1 cellular context compared by ENCODE assay signal in the genomic region with DNA sequence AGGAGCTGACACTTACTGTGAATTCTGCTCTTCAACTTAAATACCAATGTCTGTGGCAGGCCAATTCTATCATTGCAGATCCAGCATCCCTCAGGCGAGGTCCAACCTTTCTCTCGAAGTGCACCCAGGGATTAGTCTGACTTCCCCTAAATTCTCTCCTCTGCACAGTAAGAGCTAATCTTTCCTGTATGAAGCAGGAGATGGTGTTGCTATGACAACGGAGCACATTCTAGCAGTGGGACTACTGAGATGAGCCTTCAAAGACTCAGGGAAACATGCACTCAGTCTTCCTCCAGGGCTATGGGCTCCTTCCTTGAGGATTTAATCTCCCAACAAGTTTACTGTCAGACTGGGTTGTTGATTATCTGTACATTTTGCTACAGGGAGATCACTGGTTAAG.
TF ChIP-seq lines count a peak whose summit lies in the region.

No MANE protein-coding gene starts in this region.

TF ChIP-seq in WTC11, 78 proteins besides CTCF, POLR2A, EP300 and RAD21 (continued from another document):
- TF ChIP-seq, protein P1, sequence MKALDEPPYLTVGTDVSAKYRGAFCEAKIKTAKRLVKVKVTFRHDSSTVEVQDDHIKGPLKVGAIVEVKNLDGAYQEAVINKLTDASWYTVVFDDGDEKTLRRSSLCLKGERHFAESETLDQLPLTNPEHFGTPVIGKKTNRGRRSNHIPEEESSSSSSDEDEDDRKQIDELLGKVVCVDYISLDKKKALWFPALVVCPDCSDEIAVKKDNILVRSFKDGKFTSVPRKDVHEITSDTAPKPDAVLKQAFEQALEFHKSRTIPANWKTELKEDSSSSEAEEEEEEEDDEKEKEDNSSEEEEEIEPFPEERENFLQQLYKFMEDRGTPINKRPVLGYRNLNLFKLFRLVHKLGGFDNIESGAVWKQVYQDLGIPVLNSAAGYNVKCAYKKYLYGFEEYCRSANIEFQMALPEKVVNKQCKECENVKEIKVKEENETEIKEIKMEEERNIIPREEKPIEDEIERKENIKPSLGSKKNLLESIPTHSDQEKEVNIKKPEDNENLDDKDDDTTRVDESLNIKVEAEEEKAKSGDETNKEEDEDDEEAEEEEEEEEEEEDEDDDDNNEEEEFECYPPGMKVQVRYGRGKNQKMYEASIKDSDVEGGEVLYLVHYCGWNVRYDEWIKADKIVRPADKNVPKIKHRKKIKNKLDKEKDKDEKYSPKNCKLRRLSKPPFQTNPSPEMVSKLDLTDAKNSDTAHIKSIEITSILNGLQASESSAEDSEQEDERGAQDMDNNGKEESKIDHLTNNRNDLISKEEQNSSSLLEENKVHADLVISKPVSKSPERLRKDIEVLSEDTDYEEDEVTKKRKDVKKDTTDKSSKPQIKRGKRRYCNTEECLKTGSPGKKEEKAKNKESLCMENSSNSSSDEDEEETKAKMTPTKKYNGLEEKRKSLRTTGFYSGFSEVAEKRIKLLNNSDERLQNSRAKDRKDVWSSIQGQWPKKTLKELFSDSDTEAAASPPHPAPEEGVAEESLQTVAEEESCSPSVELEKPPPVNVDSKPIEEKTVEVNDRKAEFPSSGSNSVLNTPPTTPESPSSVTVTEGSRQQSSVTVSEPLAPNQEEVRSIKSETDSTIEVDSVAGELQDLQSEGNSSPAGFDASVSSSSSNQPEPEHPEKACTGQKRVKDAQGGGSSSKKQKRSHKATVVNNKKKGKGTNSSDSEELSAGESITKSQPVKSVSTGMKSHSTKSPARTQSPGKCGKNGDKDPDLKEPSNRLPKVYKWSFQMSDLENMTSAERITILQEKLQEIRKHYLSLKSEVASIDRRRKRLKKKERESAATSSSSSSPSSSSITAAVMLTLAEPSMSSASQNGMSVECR (CRISPR knock-in tag; IDR thresholded peaks at IDR 0.05; ENCODE audit: borderline replicate concordance) = no peak
- TF ChIP-seq, protein P2, sequence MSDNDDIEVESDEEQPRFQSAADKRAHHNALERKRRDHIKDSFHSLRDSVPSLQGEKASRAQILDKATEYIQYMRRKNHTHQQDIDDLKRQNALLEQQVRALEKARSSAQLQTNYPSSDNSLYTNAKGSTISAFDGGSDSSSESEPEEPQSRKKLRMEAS (CRISPR knock-in tag; IDR thresholded peaks at IDR 0.05) = no peak
- TF ChIP-seq NR3C1 (CRISPR knock-in tag; conservative IDR thresholded peaks at IDR 0.05; ENCODE audit: low read depth) = no peak
